ENCODE assay signal across 9 cellular contexts in the genomic region with DNA sequence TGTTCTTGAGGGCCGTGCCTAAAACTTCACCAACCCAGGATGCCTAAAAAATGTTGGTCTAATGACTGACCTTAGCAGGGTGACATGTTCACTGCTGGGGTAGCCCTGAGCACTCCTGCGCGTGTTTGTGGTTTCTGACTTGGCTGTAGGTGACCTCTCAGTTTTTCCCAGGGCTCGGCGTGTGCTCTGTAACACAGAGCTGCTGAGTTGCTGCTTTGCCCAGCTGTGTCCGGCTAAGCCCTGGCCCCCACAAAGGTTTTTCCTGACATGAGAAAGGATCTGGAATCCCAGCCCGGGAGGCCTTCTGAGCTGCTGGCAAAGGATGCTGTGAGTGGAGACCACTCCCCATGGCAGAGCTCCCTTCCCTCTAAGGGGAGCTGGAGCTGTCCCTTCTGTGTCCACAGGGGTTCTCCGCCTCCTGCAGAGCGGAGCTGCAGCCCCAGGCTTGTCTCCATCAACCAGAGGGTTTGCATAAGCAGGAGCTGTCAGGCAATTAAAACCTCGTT.
DNase-seq lines count a peak whose midpoint lies in the region; ATAC-seq and TF ChIP-seq lines count a peak whose summit lies in the region.
"Had no signal": no experiment of that assay in that cellular context is flagged by ENCODE, and none has a peak within 500 bp of the region (broad histone marks: within the 10 kb centered on the region; RNA-seq: fewer than 3 reads in every experiment).

No MANE protein-coding gene starts in this region.

- ATAC-seq in GM19395 (IDR thresholded peaks at IDR 0.05; ENCODE audit: unreplicated experiment), result no peak

- H3K9ac ChIP-seq in HUES48 (ENCODE audit: low read depth, low read length), result no peak overlapping the region

- H3K4me3 ChIP-seq in HUES48 (ENCODE audit: low read depth, low read length), result no peak overlapping the region
- no peak overlapping the region for H3K4me3 ChIP-seq in skeletal muscle cell (ENCODE audit: low read depth, low read length)
- no peak overlapping the region for H3K4me3 ChIP-seq in WERI-Rb-1 (ENCODE audit: low read depth, low read length)

- no peak for TF ChIP-seq CTCF in WERI-Rb-1 (IDR thresholded peaks at IDR 0.05; ENCODE audit: low read depth, low read length)

- peaks cover 95% of the 10 kb centered on the region for H3K4me1 ChIP-seq in HUES48 (ENCODE audit: control insufficient read depth, insufficient read depth, low read length)

- H3K27me3 ChIP-seq in HUES48 (ENCODE audit: control insufficient read depth, insufficient read depth, low read length), result no peaks in the 10 kb centered on the region
- H3K27me3 ChIP-seq in WERI-Rb-1 (ENCODE audit: insufficient read depth, low read depth, severe bottlenecking), result no peaks in the 10 kb centered on the region

- H3K36me3 ChIP-seq in HUES48 (ENCODE audit: control insufficient read depth, insufficient read depth, low read length) (no peaks in the 10 kb centered on the region), WERI-Rb-1 (no peaks in the 10 kb centered on the region)

- H3K9me3 ChIP-seq in HUES48 (ENCODE audit: control insufficient read depth, insufficient read depth, low read length), result no peaks in the 10 kb centered on the region
- no peaks in the 10 kb centered on the region for H3K9me3 ChIP-seq in WERI-Rb-1 (ENCODE audit: severe bottlenecking)

- H3K27ac ChIP-seq in HUES48 (ENCODE audit: low read depth, low read length), result peak overlapping the region; percentile 60
- peak overlapping the region; percentile 6 for H3K27ac ChIP-seq in caudate nucleus (ENCODE audit: low read depth, low read length)
- H3K27ac ChIP-seq in WERI-Rb-1, result no peak overlapping the region

- DNase-seq in caudate nucleus (lab: John Stamatoyannopoulos, UW) (peak in 1 of 61 donors; percentile 8), iPS-NIHi11 (ENCODE audit: low spot score) (peak; percentile 24), skeletal muscle cell (ENCODE audit: low read depth) (peak; percentile 50), GOT3 (lab: John Stamatoyannopoulos, UW) (no peak), WERI-Rb-1 (no peak)
- DNase-seq in activated CD4-positive, alpha-beta T cell treated with anti-CD3 and anti-CD28 coated beads for 48 hours, result no peak
- DNase-seq: stimulated activated CD4-positive, alpha-beta T cell treated with anti-CD3 and anti-CD28 coated beads, Interleukin-2, amount 100 ng/mL, for 24 hours had no signal

Comparison
In these comparisons a context has a peak if more than half of its experiments do, and no peak if none do; other contexts are left out.
1. DNase-seq: peak in iPS-NIHi11 (single experiment) and skeletal muscle cell (single experiment); none in GOT3 (single experiment), activated CD4-positive, alpha-beta T cell treated with anti-CD3 and anti-CD28 coated beads for 48 hours (single experiment) and WERI-Rb-1 (single experiment).